ENCODE assay signal across 27 cellular contexts in genomic region chrX:24763989-24764388, GRCh38.
"Had no signal": no experiment of that assay in that cellular context is flagged by ENCODE, and none has a peak within 500 bp of the region (broad histone marks: within the 10 kb centered on the region; RNA-seq: fewer than 3 reads in every experiment).

No MANE protein-coding gene starts in this region.

- H3K27ac ChIP-seq: esophagus squamous epithelium, heart right ventricle, left lung, ovary, psoas muscle, sigmoid colon, thoracic aorta, tibial nerve, upper lobe of left lung had no signal

- H3K27me3 ChIP-seq: esophagus squamous epithelium, left lung, ovary, sigmoid colon had no signal

- H3K4me3 Mint-ChIP-seq: effector memory CD8-positive, alpha-beta T cell; naive thymus-derived CD4-positive, alpha-beta T cell; nephron progenitor cell; stimulated activated effector memory CD8-positive, alpha-beta T cell treated with anti-CD3 and anti-CD28 coated beads, Interleukin-12 subunit alpha, Interleukin-12 subunit beta, amount 100 ng/mL, for 72 hours had no signal

- ATAC-seq: effector memory CD8-positive, alpha-beta T cell; heart right ventricle; left cardiac atrium; left lung; naive thymus-derived CD4-positive, alpha-beta T cell; psoas muscle; right cardiac atrium; stimulated activated effector memory CD8-positive, alpha-beta T cell treated with anti-CD3 and anti-CD28 coated beads, Interleukin-12 subunit alpha, Interleukin-12 subunit beta, amount 100 ng/mL, for 72 hours had no signal

- DNase-seq: cortex of kidney; effector memory CD8-positive, alpha-beta T cell; erythroblast; esophagus squamous epithelium; foreskin melanocyte; glutamatergic neuron; heart right ventricle; hippocampal formation; left cardiac atrium; left lung; mesendoderm; midbrain; naive thymus-derived CD4-positive, alpha-beta T cell; nephron progenitor cell; occipital lobe; ovary; posterior cingulate gyrus; psoas muscle; right cardiac atrium; sigmoid colon; stimulated activated CD4-positive, alpha-beta T cell treated with anti-CD3 and anti-CD28 coated beads, Interleukin-2, amount 100 ng/mL, for 24 hours; stimulated activated CD4-positive, alpha-beta T cell treated with anti-CD3 and anti-CD28 coated beads, Interleukin-4, amount 100 ng/mL, for 24 hours; stimulated activated naive CD4-positive, alpha-beta T cell treated with Interleukin-2 at 50 U/mL for 16 hours; upper lobe of left lung had no signal

- H3K9me3 Mint-ChIP-seq: effector memory CD8-positive, alpha-beta T cell; nephron progenitor cell; stimulated activated effector memory CD8-positive, alpha-beta T cell treated with anti-CD3 and anti-CD28 coated beads, Interleukin-12 subunit alpha, Interleukin-12 subunit beta, amount 100 ng/mL, for 72 hours had no signal

- H3K9me3 ChIP-seq: esophagus squamous epithelium, heart right ventricle, left lung, ovary, psoas muscle, sigmoid colon, thoracic aorta, tibial nerve, upper lobe of left lung had no signal

- H3K27me3 Mint-ChIP-seq: effector memory CD8-positive, alpha-beta T cell; naive thymus-derived CD4-positive, alpha-beta T cell had no signal

- H3K4me1 ChIP-seq: esophagus squamous epithelium, left lung, upper lobe of left lung had no signal
